ENCODE assay signal across 8 cellular contexts in genomic region chr1:76074321-76075187, GRCh38. TPM values are rescaled to one million over a fixed set of nuclear protein-coding genes. Genes with fewer than 3 reads are reported as not detected.
DNase-seq lines count a peak whose midpoint lies in the region; ATAC-seq, FAIRE-seq and TF ChIP-seq lines count a peak whose summit lies in the region.

Gene ST6GALNAC3, plus strand, starts transcription at chr1:76074746.

- DNase-seq in GM12892 (ENCODE audit: insufficient read length) = peak; percentile 40
- peak; percentile 3 for DNase-seq in NCI-H187 treated with DMSO at 0.1 percent for 48 hours (lab: John Stamatoyannopoulos, UW)
- DNase-seq in activated CD4-positive, alpha-beta T cell treated with anti-CD3 and anti-CD28 coated beads, Interleukin-2, amount 10 ng/mL, durations not matched to agents 7 days and 5 days = peak; percentile 75
- DNase-seq in coronary artery (ENCODE audit: low spot score) = peak; percentile 90
- peak; percentile 75 to 85 for DNase-seq in left colon
- DNase-seq in stimulated activated CD4-positive, alpha-beta T cell treated with anti-CD3 and anti-CD28 coated beads, Interleukin-1b, Interleukin-23, amount 100 ng/mL, for 4 hours (ENCODE audit: low read depth in 2 of 2) = peak; percentile 65 to 77
- DNase-seq in GF-D8 (lab: John Stamatoyannopoulos, UW) = no peak

- peak; percentile 66 for ATAC-seq in HG02623 (IDR thresholded peaks at IDR 0.05; ENCODE audit: unreplicated experiment)
- peak; percentile 97 for ATAC-seq in left colon

- POLR2A ChIA-PET in activated CD4-positive, alpha-beta T cell treated with anti-CD3 and anti-CD28 coated beads, Interleukin-2, amount 10 ng/mL, durations not matched to agents 7 days and 5 days (lab: Charles Lee) = no interaction called here

- CTCF ChIA-PET in activated CD4-positive, alpha-beta T cell treated with anti-CD3 and anti-CD28 coated beads, Interleukin-2, amount 10 ng/mL, durations not matched to agents 7 days and 5 days (lab: Charles Lee) = interaction anchor here (1.0 kb wide), 1 partner anchor 46 kb away, joined by 3 read pairs; no protein-coding TSS in a partner anchor

- FAIRE-seq in GM12892 (lab: Jason Lieb, UNC) = peak; percentile 80

- H3K9me3 Mint-ChIP-seq in activated CD4-positive, alpha-beta T cell treated with anti-CD3 and anti-CD28 coated beads, Interleukin-2, amount 10 ng/mL, durations not matched to agents 7 days and 5 days = no peaks in the 10 kb centered on the region

- TF ChIP-seq POLR2A in GM12892 (IDR thresholded peaks at IDR 0.05; ENCODE audit: low read depth, low read length) = no peak

- no peaks in the 10 kb centered on the region for H3K36me3 Mint-ChIP-seq in activated CD4-positive, alpha-beta T cell treated with anti-CD3 and anti-CD28 coated beads, Interleukin-2, amount 10 ng/mL, durations not matched to agents 7 days and 5 days (ENCODE audit: low read depth)

- peak within 1 kb of the TSS; percentile 78 for H3K4me3 Mint-ChIP-seq in activated CD4-positive, alpha-beta T cell treated with anti-CD3 and anti-CD28 coated beads, Interleukin-2, amount 10 ng/mL, durations not matched to agents 7 days and 5 days

- peak within 1 kb of the TSS; percentile 79 for H3K27ac Mint-ChIP-seq in activated CD4-positive, alpha-beta T cell treated with anti-CD3 and anti-CD28 coated beads, Interleukin-2, amount 10 ng/mL, durations not matched to agents 7 days and 5 days

- no peaks in the 10 kb centered on the region for H3K27me3 Mint-ChIP-seq in activated CD4-positive, alpha-beta T cell treated with anti-CD3 and anti-CD28 coated beads, Interleukin-2, amount 10 ng/mL, durations not matched to agents 7 days and 5 days

- TF ChIP-seq CTCF in coronary artery (IDR thresholded peaks at IDR 0.05) = no peak

- H3K27ac ChIP-seq in coronary artery = peak within 1 kb of the TSS; percentile 42 to 75

- intact Hi-C loops in left colon (cut with DNase I, micrococcal nuclease) = no loop called here

- peak within 1 kb of the TSS; percentile 76 for H3K4me3 ChIP-seq in coronary artery

- peaks cover 17% of the 10 kb centered on the region for H3K4me1 Mint-ChIP-seq in activated CD4-positive, alpha-beta T cell treated with anti-CD3 and anti-CD28 coated beads, Interleukin-2, amount 10 ng/mL, durations not matched to agents 7 days and 5 days

RNA-seq across cellular contexts. Expression of gene ST6GALNAC3, which starts in this region (rescaled TPM):
- not detected for polyA plus RNA-seq in GM12892 (2012; ENCODE audit: missing spikeins)
- total RNA-seq in activated CD4-positive, alpha-beta T cell treated with anti-CD3 and anti-CD28 coated beads, Interleukin-2, amount 10 ng/mL, durations not matched to agents 7 days and 5 days = under 1 TPM; 0.02 to 0.25 TPM
- total RNA-seq in left colon = 10 to 100 TPM; 10.5 to 13.3 TPM

Comparison
In these comparisons a context has a peak if more than half of its experiments do, and no peak if none do; other contexts are left out.
1. RNA of gene ST6GALNAC3 (total RNA-seq): 10.5 to 13.3 TPM in left colon; 0.02 to 0.25 TPM in activated CD4-positive, alpha-beta T cell treated with anti-CD3 and anti-CD28 coated beads, Interleukin-2, amount 10 ng/mL, durations not matched to agents 7 days and 5 days; every median in the first group is over 4 times any median in the second.
2. Peak in DNase-seq in activated CD4-positive, alpha-beta T cell treated with anti-CD3 and anti-CD28 coated beads, Interleukin-2, amount 10 ng/mL, durations not matched to agents 7 days and 5 days; RNA of the gene not detected or under 1 TPM.